Comparison of ENCODE assay signal across 11 cellular contexts in genomic region chr19:53978975-53979801, GRCh38. TPM values are rescaled to one million over a fixed set of nuclear protein-coding genes. Genes with fewer than 3 reads are reported as not detected.
DNase-seq lines count a peak whose midpoint lies in the region; ATAC-seq and TF ChIP-seq lines count a peak whose summit lies in the region.
"Had no signal": no experiment of that assay in that cellular context is flagged by ENCODE, and none has a peak within 500 bp of the region (broad histone marks: within the 10 kb centered on the region; RNA-seq: fewer than 3 reads in every experiment).

No MANE protein-coding gene starts in this region.

- peaks cover 48% of the 10 kb centered on the region for H3K27me3 Mint-ChIP-seq in T-helper 2 cell treated with Interferon-gamma antibody and Interleukin-4, amounts not matched to agents 5 μg/mL and 100 μg/mL, for 36 hours (ENCODE audit: low read depth)
- H3K27me3 Mint-ChIP-seq in activated CD4-positive, alpha-beta memory T cell treated with anti-CD3 and anti-CD28 coated beads, Interleukin-2, amount 10 ng/mL, durations not matched to agents 7 days and 5 days: peaks cover 42% of the 10 kb centered on the region

- no peak for TF ChIP-seq CTCF in fibroblast of villous mesenchyme (IDR thresholded peaks at IDR 0.05; ENCODE audit: insufficient read depth, low read depth, low read length)

- peak overlapping the region; percentile 47 for H3K4me3 Mint-ChIP-seq in T-helper 2 cell treated with Interferon-gamma antibody and Interleukin-4, amounts not matched to agents 5 μg/mL and 100 μg/mL, for 36 hours
- peak overlapping the region; percentile 44 for H3K4me3 Mint-ChIP-seq in activated CD4-positive, alpha-beta memory T cell treated with anti-CD3 and anti-CD28 coated beads, Interleukin-2, amount 10 ng/mL, durations not matched to agents 7 days and 5 days
- H3K4me3 Mint-ChIP-seq: activated B cell treated with CpG ODN at 0.5 μM for 24 hours had no signal

- H3K36me3 Mint-ChIP-seq in T-helper 2 cell treated with Interferon-gamma antibody and Interleukin-4, amounts not matched to agents 5 μg/mL and 100 μg/mL, for 36 hours (ENCODE audit: low read depth): peaks cover 5% of the 10 kb centered on the region
- H3K36me3 Mint-ChIP-seq in activated CD4-positive, alpha-beta memory T cell treated with anti-CD3 and anti-CD28 coated beads, Interleukin-2, amount 10 ng/mL, durations not matched to agents 7 days and 5 days (ENCODE audit: low read depth): peaks cover 22% of the 10 kb centered on the region

- CTCF ChIA-PET in activated CD4-positive, alpha-beta memory T cell treated with anti-CD3 and anti-CD28 coated beads, Interleukin-2, amount 10 ng/mL, durations not matched to agents 7 days and 5 days (lab: Charles Lee): no interaction called here

- H3K27ac Mint-ChIP-seq in T-helper 2 cell treated with Interferon-gamma antibody and Interleukin-4, amounts not matched to agents 5 μg/mL and 100 μg/mL, for 36 hours: peak overlapping the region; percentile 55
- H3K27ac Mint-ChIP-seq in activated CD4-positive, alpha-beta memory T cell treated with anti-CD3 and anti-CD28 coated beads, Interleukin-2, amount 10 ng/mL, durations not matched to agents 7 days and 5 days: no peak overlapping the region
- H3K27ac Mint-ChIP-seq: activated B cell treated with CpG ODN at 0.5 μM for 24 hours had no signal

- ATAC-seq in GM19463 (IDR thresholded peaks at IDR 0.05; ENCODE audit: unreplicated experiment) (no peak), GM21825 (IDR thresholded peaks at IDR 0.05; ENCODE audit: unreplicated experiment) (no peak), HG03039 (IDR thresholded peaks at IDR 0.05; ENCODE audit: unreplicated experiment) (no peak)

- no peak for DNase-seq in T-helper 2 cell treated with Interferon-gamma antibody and Interleukin-4, amounts not matched to agents 5 μg/mL and 100 μg/mL, for 36 hours (ENCODE audit: low spot score)
- DNase-seq in T-helper 2 cell: no peak
- no peak for DNase-seq in activated CD4-positive, alpha-beta memory T cell treated with anti-CD3 and anti-CD28 coated beads, Interleukin-2, amount 10 ng/mL, durations not matched to agents 7 days and 5 days
- DNase-seq in fibroblast of villous mesenchyme (ENCODE audit: low read depth): no peak
- no peak for DNase-seq in skeletal muscle cell (ENCODE audit: low read depth)
- DNase-seq: activated B cell treated with CpG ODN at 0.5 μM for 24 hours, NCI-H524 had no signal

- H3K4me3 ChIP-seq in fibroblast of villous mesenchyme (ENCODE audit: low read depth, low read length): peak overlapping the region; percentile 73
- peak overlapping the region; percentile 42 for H3K4me3 ChIP-seq in skeletal muscle cell (ENCODE audit: low read depth, low read length)

- POLR2A ChIA-PET in activated CD4-positive, alpha-beta memory T cell treated with anti-CD3 and anti-CD28 coated beads, Interleukin-2, amount 10 ng/mL, durations not matched to agents 7 days and 5 days (lab: Charles Lee): no interaction called here

- H3K9me3 Mint-ChIP-seq in T-helper 2 cell treated with Interferon-gamma antibody and Interleukin-4, amounts not matched to agents 5 μg/mL and 100 μg/mL, for 36 hours: peaks cover 13% of the 10 kb centered on the region
- H3K9me3 Mint-ChIP-seq in activated CD4-positive, alpha-beta memory T cell treated with anti-CD3 and anti-CD28 coated beads, Interleukin-2, amount 10 ng/mL, durations not matched to agents 7 days and 5 days: peaks cover 6% of the 10 kb centered on the region

- H3K4me1 Mint-ChIP-seq in T-helper 2 cell treated with Interferon-gamma antibody and Interleukin-4, amounts not matched to agents 5 μg/mL and 100 μg/mL, for 36 hours (ENCODE audit: low read depth): peaks cover 17% of the 10 kb centered on the region
- H3K4me1 Mint-ChIP-seq in activated CD4-positive, alpha-beta memory T cell treated with anti-CD3 and anti-CD28 coated beads, Interleukin-2, amount 10 ng/mL, durations not matched to agents 7 days and 5 days: peaks cover 25% of the 10 kb centered on the region

RNA-seq across cellular contexts. Expression of gene CACNG6, which starts 12.2 kb away (rescaled TPM):
- not detected for total RNA-seq in activated CD4-positive, alpha-beta memory T cell treated with anti-CD3 and anti-CD28 coated beads, Interleukin-2, amount 10 ng/mL, durations not matched to agents 7 days and 5 days
- under 0.01 and 1.3 TPM in 2 replicates for total RNA-seq in fibroblast of villous mesenchyme
- total RNA-seq: activated B cell treated with CpG ODN at 0.5 μM for 24 hours, liver had no signal

RNA-seq across cellular contexts. Expression of gene CACNG8, which starts 16.5 kb away (rescaled TPM):
- total RNA-seq in activated CD4-positive, alpha-beta memory T cell treated with anti-CD3 and anti-CD28 coated beads, Interleukin-2, amount 10 ng/mL, durations not matched to agents 7 days and 5 days: under 1 TPM in 1 of 2 experiments, not detected in 1; 0.05 TPM
- under 0.01 TPM in 1 of 2 replicates, not detected in the other for total RNA-seq in fibroblast of villous mesenchyme
- total RNA-seq: activated B cell treated with CpG ODN at 0.5 μM for 24 hours, liver had no signal
